ENCODE assay signal across 27 cellular contexts in the genomic region with DNA sequence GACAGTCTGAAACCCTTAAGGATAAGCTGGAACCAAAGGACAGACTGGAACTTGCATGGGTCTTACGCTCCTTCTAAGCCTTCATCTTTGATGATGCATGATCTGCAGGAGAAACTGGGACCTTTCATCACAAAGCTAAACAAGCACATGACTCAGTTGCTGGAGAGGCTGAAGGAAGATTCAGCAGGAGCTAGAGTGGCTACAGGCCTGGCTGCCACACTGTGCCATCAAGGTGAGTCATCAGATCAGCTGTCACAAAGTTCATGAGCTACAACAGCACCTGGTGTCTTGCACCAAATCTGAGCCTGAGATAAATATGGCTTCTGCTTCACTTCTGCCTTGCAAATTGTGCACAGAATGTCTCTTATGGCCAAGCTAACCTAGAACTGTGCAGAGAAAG.
DNase-seq lines count a peak whose midpoint lies in the region; ATAC-seq and TF ChIP-seq lines count a peak whose summit lies in the region.
"Had no signal": no experiment of that assay in that cellular context is flagged by ENCODE, and none has a peak within 500 bp of the region (broad histone marks: within the 10 kb centered on the region; RNA-seq: fewer than 3 reads in every experiment).

No MANE protein-coding gene starts in this region.

- H3K27me3 Mint-ChIP-seq in T-helper 17 cell, result peaks cover 55% of the 10 kb centered on the region
- H3K27me3 Mint-ChIP-seq in osteocyte (ENCODE audit: unreplicated experiment), result peaks cover 4% of the 10 kb centered on the region
- H3K27me3 Mint-ChIP-seq: type B pancreatic cell had no signal

- H3K9me3 Mint-ChIP-seq in osteocyte (ENCODE audit: unreplicated experiment), result no peaks in the 10 kb centered on the region
- H3K9me3 Mint-ChIP-seq: activated naive CD8-positive, alpha-beta T cell treated with anti-CD3 and anti-CD28 coated beads, Interleukin-2, amount 50 U/mL, for 24 hours; memory B cell; stimulated activated naive CD8-positive, alpha-beta T cell treated with anti-CD3 and anti-CD28 coated beads, Interleukin-15, amount 100 ng/mL, for 72 hours; T-helper 2 cell treated with Interferon-gamma antibody and Interleukin-4, amounts not matched to agents 5 μg/mL and 100 μg/mL, for 36 hours; type B pancreatic cell had no signal

- DNase-seq in A172 (ENCODE audit: low spot score) (peak; percentile 22), HT-29 (ENCODE audit: low spot score) (peak; percentile 32), SW480 (ENCODE audit: low spot score) (peak; percentile 41), kidney tubule cell (ENCODE audit: low spot score) (peak; percentile 61), T-helper 17 cell (no peak), osteocyte (ENCODE audit: extremely low spot score, unreplicated experiment) (no peak)
- DNase-seq in stimulated activated CD4-positive, alpha-beta T cell treated with anti-CD3 and anti-CD28 coated beads, Interleukin-15, amount 100 ng/mL, for 24 hours, result no peak
- DNase-seq: activated naive CD8-positive, alpha-beta T cell treated with anti-CD3 and anti-CD28 coated beads, Interleukin-2, amount 50 U/mL, for 24 hours; effector CD4-positive, alpha-beta T cell; KBM-7; left cardiac atrium; naive B cell; NCI-H1048; NCI-H187 treated with DMSO at 0.1 percent for 48 hours; NCI-H446 treated with DMSO at 0.1 percent for 48 hours; nucleus accumbens; SK-N-SH; stimulated activated CD4-positive, alpha-beta T cell treated with anti-CD3 and anti-CD28 coated beads, Interleukin-12 subunit alpha, Interleukin-12 subunit beta, amount 100 ng/mL, for 4 hours; stimulated activated naive CD8-positive, alpha-beta T cell treated with anti-CD3 and anti-CD28 coated beads, Interleukin-15, amount 100 ng/mL, for 72 hours had no signal

- ATAC-seq in HG03469 (IDR thresholded peaks at IDR 0.05; ENCODE audit: unreplicated experiment), result no peak
- no peak for ATAC-seq in T-helper 17 cell
- ATAC-seq: activated naive CD8-positive, alpha-beta T cell treated with anti-CD3 and anti-CD28 coated beads, Interleukin-2, amount 50 U/mL, for 24 hours; stimulated activated naive CD8-positive, alpha-beta T cell treated with anti-CD3 and anti-CD28 coated beads, Interleukin-15, amount 100 ng/mL, for 72 hours had no signal

- H3K36me3 Mint-ChIP-seq in T-helper 17 cell (ENCODE audit: low read depth) (no peaks in the 10 kb centered on the region), osteocyte (ENCODE audit: unreplicated experiment) (no peaks in the 10 kb centered on the region)
- H3K36me3 Mint-ChIP-seq: memory B cell, naive B cell, type B pancreatic cell had no signal

- no peaks in the 10 kb centered on the region for H3K4me1 Mint-ChIP-seq in T-helper 17 cell
- no peaks in the 10 kb centered on the region for H3K4me1 Mint-ChIP-seq in osteocyte (ENCODE audit: unreplicated experiment)
- H3K4me1 Mint-ChIP-seq: activated naive CD8-positive, alpha-beta T cell treated with anti-CD3 and anti-CD28 coated beads, Interleukin-2, amount 50 U/mL, for 24 hours; memory B cell; naive B cell; stimulated activated naive CD8-positive, alpha-beta T cell treated with anti-CD3 and anti-CD28 coated beads, Interleukin-15, amount 100 ng/mL, for 72 hours had no signal

- TF ChIP-seq CTCF in osteocyte (IDR thresholded peaks at IDR 0.05), result no peak

- H3K27ac Mint-ChIP-seq in T-helper 17 cell (no peak overlapping the region), osteocyte (ENCODE audit: unreplicated experiment) (no peak overlapping the region)
- H3K27ac Mint-ChIP-seq: activated naive CD8-positive, alpha-beta T cell treated with anti-CD3 and anti-CD28 coated beads, Interleukin-2, amount 50 U/mL, for 24 hours; memory B cell; naive B cell; T-helper 2 cell treated with Interferon-gamma antibody and Interleukin-4, amounts not matched to agents 5 μg/mL and 100 μg/mL, for 36 hours; type B pancreatic cell had no signal

- H3K4me3 Mint-ChIP-seq in T-helper 17 cell (no peak overlapping the region), osteocyte (ENCODE audit: unreplicated experiment) (no peak overlapping the region)
- H3K4me3 Mint-ChIP-seq: activated naive CD8-positive, alpha-beta T cell treated with anti-CD3 and anti-CD28 coated beads, Interleukin-2, amount 50 U/mL, for 24 hours; memory B cell; naive B cell; stimulated activated naive CD8-positive, alpha-beta T cell treated with anti-CD3 and anti-CD28 coated beads, Interleukin-15, amount 100 ng/mL, for 72 hours; T-helper 2 cell treated with Interferon-gamma antibody and Interleukin-4, amounts not matched to agents 5 μg/mL and 100 μg/mL, for 36 hours; type B pancreatic cell had no signal

- no peaks in the 10 kb centered on the region for H3K9me3 ChIP-seq in T-helper 17 cell (ENCODE audit: control insufficient read depth, low read length, poor library complexity, severe bottlenecking)
- H3K9me3 ChIP-seq: BLaER1, esophagus muscularis mucosa, HAP-1, Peyer's patch, SK-N-SH had no signal

Comparison
In these comparisons a context has a peak if more than half of its experiments do, and no peak if none do; other contexts are left out.
1. DNase-seq: peak in A172 (single experiment), HT-29 (single experiment), SW480 (single experiment) and kidney tubule cell (single experiment); none in stimulated activated CD4-positive, alpha-beta T cell treated with anti-CD3 and anti-CD28 coated beads, Interleukin-15, amount 100 ng/mL, for 24 hours (single experiment), T-helper 17 cell (0 of 3) and osteocyte (single experiment).